8 cellular contexts compared by ENCODE assay signal in genomic region chr6:119314894-119315272, GRCh38. TPM values are rescaled to one million over a fixed set of nuclear protein-coding genes. Genes with fewer than 3 reads are reported as not detected.
DNase-seq lines count a peak whose midpoint lies in the region; ATAC-seq and FAIRE-seq lines count a peak whose summit lies in the region.

No MANE protein-coding gene starts in this region.

- no peaks in the 10 kb centered on the region for H3K36me3 ChIP-seq in esophagus (ENCODE audit: control insufficient read depth in 2 of 2, insufficient read depth in 2 of 2, low read length in 1 of 2)

- H3K27me3 ChIP-seq in esophagus (ENCODE audit: control insufficient read depth in 1 of 2, insufficient read depth in 2 of 2, low read length in 2 of 2) = no peaks in the 10 kb centered on the region

- WGBS in esophagus, 2 donors = 69 to 71% methylated on average over 5 of the region's 5 CpGs

- no peak for DNase-seq in hippocampal formation (lab: John Stamatoyannopoulos, UW)
- DNase-seq in NOMO-1 (lab: John Stamatoyannopoulos, UW; ENCODE audit: unreplicated experiment in 2 of 2) = no peak
- DNase-seq in retina = no peak
- no peak for DNase-seq in frontal cortex (ENCODE audit: low spot score in 2 of 2)

- peak overlapping the region; percentile 60 to 64 for H3K27ac ChIP-seq in esophagus (ENCODE audit: low read depth in 2 of 2, low read length in 1 of 2)

- no peaks in the 10 kb centered on the region for H3K9me3 ChIP-seq in esophagus (ENCODE audit: control insufficient read depth in 2 of 2, insufficient read depth in 1 of 2, low read depth in 1 of 2, low read length in 1 of 2)

- ATAC-seq in GM21367 (IDR thresholded peaks at IDR 0.05; ENCODE audit: unreplicated experiment) = peak; percentile 42
- ATAC-seq in HG03442 (IDR thresholded peaks at IDR 0.05; ENCODE audit: unreplicated experiment) = peak; percentile 44

- FAIRE-seq in frontal cortex (lab: Jason Lieb, UNC) = no peak

- peak overlapping the region; percentile 7; the same call in 1 of the 2 replicates for H3K4me3 ChIP-seq in GM08714 (ENCODE audit: low read length)
- H3K4me3 ChIP-seq in esophagus (ENCODE audit: low read depth in 1 of 2, low read length in 2 of 2) = no peak overlapping the region

- H3K4me1 ChIP-seq in esophagus (ENCODE audit: control insufficient read depth in 2 of 2, insufficient read depth in 2 of 2, low read length in 1 of 2) = peaks cover 0 to 5% of the 10 kb centered on the region in 2 donors

RNA-seq across cellular contexts. Expression of gene MAN1A1, which starts 34.7 kb away (rescaled TPM):
- 1 to 10 TPM; 2.0 to 5.3 TPM for polyA plus RNA-seq in esophagus
- 24.9 TPM for total RNA-seq in frontal cortex
